In genomic region chr2:85175369-85176299, GRCh38 we compare ENCODE assay signal across 11 cellular contexts. TPM values are rescaled to one million over a fixed set of nuclear protein-coding genes. Genes with fewer than 3 reads are reported as not detected.
A peak's percentile ranks its signal among the peaks of the same experiment; 100 is the strongest.
DNase-seq lines count a peak whose midpoint lies in the region; ATAC-seq and TF ChIP-seq lines count a peak whose summit lies in the region.
"Had no signal": no experiment of that assay in that cellular context is flagged by ENCODE, and none has a peak within 500 bp of the region (broad histone marks: within the 10 kb centered on the region; RNA-seq: fewer than 3 reads in every experiment).

No MANE protein-coding gene starts in this region.

- H3K4me1 Mint-ChIP-seq in endothelial cell (ENCODE audit: unreplicated experiment) (peaks cover 87% of the 10 kb centered on the region), mesothelial cell of epicardium (peaks cover 42% of the 10 kb centered on the region)

- no peak overlapping the region for H3K4me3 ChIP-seq in LNCaP clone FGC (ENCODE audit: low read depth, low read length)

- in situ Hi-C loops in G401 (cut with HindIII; ENCODE audit: low sequenced_read_pairs): no loop called here

- H3K36me3 Mint-ChIP-seq in endothelial cell (ENCODE audit: low read depth, unreplicated experiment) (peaks cover 3% of the 10 kb centered on the region), mesothelial cell of epicardium (peaks cover 3% of the 10 kb centered on the region)

- no peak for ATAC-seq in GM21529 (IDR thresholded peaks at IDR 0.05; ENCODE audit: unreplicated experiment)
- ATAC-seq: SK-N-SH treated with all-trans-retinoic acid at 6 μM for 48 hours; stimulated activated naive CD8-positive, alpha-beta T cell treated with anti-CD3 and anti-CD28 coated beads, Interleukin-15, Interleukin-2, amounts not matched to agents 100 U/mL and 50 U/mL, for 24 hours had no signal

- H3K9me3 Mint-ChIP-seq in endothelial cell (ENCODE audit: unreplicated experiment) (no peaks in the 10 kb centered on the region), mesothelial cell of epicardium (no peaks in the 10 kb centered on the region)

- H3K27ac Mint-ChIP-seq in endothelial cell (ENCODE audit: unreplicated experiment): peak overlapping the region; percentile 99
- peak overlapping the region; percentile 64 for H3K27ac Mint-ChIP-seq in mesothelial cell of epicardium

- H3K27me3 Mint-ChIP-seq in endothelial cell (ENCODE audit: unreplicated experiment) (peaks cover 16% of the 10 kb centered on the region), mesothelial cell of epicardium (ENCODE audit: low read depth) (no peaks in the 10 kb centered on the region)

- no peak for TF ChIP-seq CTCF in LNCaP clone FGC (IDR thresholded peaks at IDR 0.05; ENCODE audit: control insufficient read depth, extremely low read depth, insufficient read depth)
- TF ChIP-seq CTCF in endothelial cell (IDR thresholded peaks at IDR 0.05; ENCODE audit: unreplicated experiment): no peak
- TF ChIP-seq CTCF in mesothelial cell of epicardium (IDR thresholded peaks at IDR 0.05; ENCODE audit: unreplicated experiment): no peak

- peak; percentile 88 for DNase-seq in AG08395 (ENCODE audit: low spot score)
- peak; percentile 35 for DNase-seq in LNCaP clone FGC (ENCODE audit: low read depth)
- no peak for DNase-seq in endothelial cell (ENCODE audit: low spot score)
- DNase-seq in mesothelial cell of epicardium (ENCODE audit: low spot score in 2 of 2, unreplicated experiment in 2 of 2): no peak
- DNase-seq in stimulated activated naive CD4-positive, alpha-beta T cell (lab: John Stamatoyannopoulos, UW): no peak
- no peak for DNase-seq in stimulated activated CD4-positive, alpha-beta T cell treated with anti-CD3 and anti-CD28 coated beads, Interleukin-4, amount 100 ng/mL, for 1 hour
- DNase-seq in G401 (ENCODE audit: low spot score): no peak
- DNase-seq: NCI-H2081; stimulated activated naive CD8-positive, alpha-beta T cell treated with anti-CD3 and anti-CD28 coated beads, Interleukin-15, Interleukin-2, amounts not matched to agents 100 U/mL and 50 U/mL, for 24 hours had no signal

- H3K4me3 Mint-ChIP-seq in endothelial cell (ENCODE audit: unreplicated experiment) (no peak overlapping the region), mesothelial cell of epicardium (no peak overlapping the region)

RNA-seq across cellular contexts. Expression of gene TCF7L1, which starts 42.4 kb away (rescaled TPM):
- total RNA-seq in endothelial cell (ENCODE audit: unreplicated experiment) (83.8 TPM), mesothelial cell of epicardium (44.4 to 48.3 TPM (median 45.7 TPM) in 3 replicates)
- total RNA-seq in G401 (2014; rRNA removed; shearing (Covaris generic)): 0.37 and 0.44 TPM in 2 replicates

Comparison
In these comparisons a context has a peak if more than half of its experiments do, and no peak if none do; other contexts are left out.
1. DNase-seq: peak in AG08395 (single experiment) and LNCaP clone FGC (single experiment); none in endothelial cell (single experiment), mesothelial cell of epicardium (0 of 2), stimulated activated naive CD4-positive, alpha-beta T cell (0 of 6), stimulated activated CD4-positive, alpha-beta T cell treated with anti-CD3 and anti-CD28 coated beads, Interleukin-4, amount 100 ng/mL, for 1 hour (single experiment) and G401 (single experiment).
2. RNA of gene TCF7L1, which starts 42.4 kb away (total RNA-seq): 83.8 TPM in endothelial cell (single experiment) and 44.4 to 48.3 TPM in mesothelial cell of epicardium; 0.37 to 0.44 TPM in G401; every median in the first group is over 10 times any median in the second.